16 cellular contexts compared by ENCODE assay signal in genomic region chr18:58545338-58546096, GRCh38.
A peak's percentile ranks its signal among the peaks of the same experiment; 100 is the strongest.
DNase-seq lines count a peak whose midpoint lies in the region; ATAC-seq lines count a peak whose summit lies in the region.
"Had no signal": no experiment of that assay in that cellular context is flagged by ENCODE, and none has a peak within 500 bp of the region (broad histone marks: within the 10 kb centered on the region; RNA-seq: fewer than 3 reads in every experiment).

No MANE protein-coding gene starts in this region.

- ATAC-seq in activated naive CD4-positive, alpha-beta T cell treated with anti-CD3 and anti-CD28 coated beads, Interleukin-2, amount 50 U/mL, for 72 hours = no peak
- no peak for ATAC-seq in activated T-helper 17 cell treated with anti-CD3 and anti-CD28 coated beads, Interleukin-2, amount 50 U/mL, for 72 hours (replicated peaks)
- peak in 1 of 2 donors; percentile 2 for ATAC-seq in stimulated activated naive B cell treated with anti-CD40 and anti-IgM and Interleukin-4, amounts not matched to agents 10 μg/mL and 1 μg/mL and 100 μg/mL, for 72 hours (replicated peaks)
- ATAC-seq in GM21786 (IDR thresholded peaks at IDR 0.05; ENCODE audit: unreplicated experiment) = no peak
- ATAC-seq: CD8-positive, alpha-beta T cell had no signal

- DNase-seq in activated naive CD4-positive, alpha-beta T cell treated with anti-CD3 and anti-CD28 coated beads, Interleukin-2, amount 50 U/mL, for 72 hours (ENCODE audit: low spot score in 2 of 2) = no peak
- DNase-seq in activated naive CD4-positive, alpha-beta T cell treated with Interleukin-2 at 50 U/mL for 16 hours = no peak
- peak; percentile 26 for DNase-seq in iPS-NIHi11 (ENCODE audit: low spot score)
- no peak for DNase-seq in stimulated activated naive B cell treated with anti-CD40 and anti-IgM and Interleukin-4, amounts not matched to agents 10 μg/mL and 1 μg/mL and 100 μg/mL, for 72 hours
- no peak for DNase-seq in GF-D8 (lab: John Stamatoyannopoulos, UW)
- no peak for DNase-seq in kidney glomerular epithelial cell (lab: John Stamatoyannopoulos, UW)
- DNase-seq: activated effector memory CD4-positive, alpha-beta T cell treated with Interleukin-2 at 50 U/mL for 16 hours; CD8-positive, alpha-beta T cell; IMR-90; islet precursor cell; NCI-H1694 treated with DMSO at 0.1 percent for 48 hours; NCI-H2227 treated with DMSO at 0.1 percent for 48 hours; stomach had no signal

- H3K4me3 Mint-ChIP-seq in activated T-helper 17 cell treated with anti-CD3 and anti-CD28 coated beads, Interleukin-2, amount 50 U/mL, for 72 hours = peak overlapping the region; percentile 47
- peak overlapping the region; percentile 54 to 56 for H3K4me3 Mint-ChIP-seq in stimulated activated naive B cell treated with anti-CD40 and anti-IgM and Interleukin-4, amounts not matched to agents 10 μg/mL and 1 μg/mL and 100 μg/mL, for 72 hours
- H3K4me3 Mint-ChIP-seq: CD8-positive, alpha-beta T cell; neural crest cell had no signal

- H3K4me1 Mint-ChIP-seq in activated T-helper 17 cell treated with anti-CD3 and anti-CD28 coated beads, Interleukin-2, amount 50 U/mL, for 72 hours = peaks cover 47% of the 10 kb centered on the region
- H3K4me1 Mint-ChIP-seq in stimulated activated naive B cell treated with anti-CD40 and anti-IgM and Interleukin-4, amounts not matched to agents 10 μg/mL and 1 μg/mL and 100 μg/mL, for 72 hours = peaks cover 64 to 89% of the 10 kb centered on the region in 2 donors
- H3K4me1 Mint-ChIP-seq: neural crest cell had no signal

- H3K27ac Mint-ChIP-seq in activated naive CD4-positive, alpha-beta T cell treated with anti-CD3 and anti-CD28 coated beads, Interleukin-2, amount 50 U/mL, for 72 hours = peak overlapping the region; percentile 80 to 93
- H3K27ac Mint-ChIP-seq in activated T-helper 17 cell treated with anti-CD3 and anti-CD28 coated beads, Interleukin-2, amount 50 U/mL, for 72 hours = peak overlapping the region; percentile 59
- H3K27ac Mint-ChIP-seq in stimulated activated naive B cell treated with anti-CD40 and anti-IgM and Interleukin-4, amounts not matched to agents 10 μg/mL and 1 μg/mL and 100 μg/mL, for 72 hours = peak overlapping the region; percentile 93
- H3K27ac Mint-ChIP-seq: CD8-positive, alpha-beta T cell had no signal

- peaks cover 0 to 6% of the 10 kb centered on the region in 2 donors for H3K9me3 Mint-ChIP-seq in activated naive CD4-positive, alpha-beta T cell treated with anti-CD3 and anti-CD28 coated beads, Interleukin-2, amount 50 U/mL, for 72 hours
- H3K9me3 Mint-ChIP-seq in activated T-helper 17 cell treated with anti-CD3 and anti-CD28 coated beads, Interleukin-2, amount 50 U/mL, for 72 hours = no peaks in the 10 kb centered on the region
- peaks cover 4 to 6% of the 10 kb centered on the region in 2 donors for H3K9me3 Mint-ChIP-seq in stimulated activated naive B cell treated with anti-CD40 and anti-IgM and Interleukin-4, amounts not matched to agents 10 μg/mL and 1 μg/mL and 100 μg/mL, for 72 hours
- H3K9me3 Mint-ChIP-seq: CD8-positive, alpha-beta T cell; neural crest cell had no signal

- no peaks in the 10 kb centered on the region for H3K27me3 Mint-ChIP-seq in activated T-helper 17 cell treated with anti-CD3 and anti-CD28 coated beads, Interleukin-2, amount 50 U/mL, for 72 hours
- no peaks in the 10 kb centered on the region for H3K27me3 Mint-ChIP-seq in stimulated activated naive B cell treated with anti-CD40 and anti-IgM and Interleukin-4, amounts not matched to agents 10 μg/mL and 1 μg/mL and 100 μg/mL, for 72 hours

- peaks cover 6 to 7% of the 10 kb centered on the region in 2 donors for H3K36me3 Mint-ChIP-seq in activated naive CD4-positive, alpha-beta T cell treated with anti-CD3 and anti-CD28 coated beads, Interleukin-2, amount 50 U/mL, for 72 hours
- H3K36me3 Mint-ChIP-seq in activated T-helper 17 cell treated with anti-CD3 and anti-CD28 coated beads, Interleukin-2, amount 50 U/mL, for 72 hours (ENCODE audit: low read depth) = no peaks in the 10 kb centered on the region
- H3K36me3 Mint-ChIP-seq in stimulated activated naive B cell treated with anti-CD40 and anti-IgM and Interleukin-4, amounts not matched to agents 10 μg/mL and 1 μg/mL and 100 μg/mL, for 72 hours = peaks cover 0 to 3% of the 10 kb centered on the region in 2 donors
- H3K36me3 Mint-ChIP-seq: CD8-positive, alpha-beta T cell had no signal
